Comparison of ENCODE assay signal across 14 cellular contexts in genomic region chr1:208190784-208191183, GRCh38. TPM values are rescaled to one million over a fixed set of nuclear protein-coding genes. Genes with fewer than 3 reads are reported as not detected.
DNase-seq lines count a peak whose midpoint lies in the region; ATAC-seq and TF ChIP-seq lines count a peak whose summit lies in the region.
"Had no signal": no experiment of that assay in that cellular context is flagged by ENCODE, and none has a peak within 500 bp of the region (broad histone marks: within the 10 kb centered on the region; RNA-seq: fewer than 3 reads in every experiment).

No MANE protein-coding gene starts in this region.

- H3K4me1 Mint-ChIP-seq in Caco-2 (ENCODE audit: low read depth, unreplicated experiment) = peaks cover 10% of the 10 kb centered on the region

- TF ChIP-seq CTCF in Caco-2 (IDR thresholded peaks at IDR 0.05; ENCODE audit: insufficient read depth in 1 of 2, low read depth in 1 of 2, low read length in 1 of 2, severe bottlenecking in 1 of 2, unreplicated experiment in 1 of 2) (peak; percentile 38 to 67), foreskin keratinocyte (conservative IDR thresholded peaks at IDR 0.05) (peak; percentile 23), gastroesophageal sphincter (IDR thresholded peaks at IDR 0.05) (no peak)

- intact Hi-C loops in Caco-2 (cut with micrococcal nuclease; ENCODE audit: unreplicated experiment) = loop anchor here (1.0 to 5.0 kb wide), 2 partner anchors 58 to 168 kb away; no protein-coding TSS in a partner anchor

- no peaks in the 10 kb centered on the region for H3K36me3 Mint-ChIP-seq in Caco-2 (ENCODE audit: insufficient read depth, unreplicated experiment)
- H3K36me3 Mint-ChIP-seq: CD8-positive, alpha-beta T cell had no signal

- no peak overlapping the region for H3K27ac Mint-ChIP-seq in Caco-2 (ENCODE audit: unreplicated experiment)
- H3K27ac Mint-ChIP-seq: CD8-positive, alpha-beta T cell had no signal

- TF ChIP-seq POLR2A in gastroesophageal sphincter (IDR thresholded peaks at IDR 0.05) = no peak

- no peak for TF ChIP-seq EP300 in gastroesophageal sphincter (IDR thresholded peaks at IDR 0.05)

- DNase-seq in Caco-2 = peak; percentile 49 to 55
- peak; percentile 73 for DNase-seq in H7
- DNase-seq in NCI-H69 (lab: John Stamatoyannopoulos, UW) = peak; percentile 65
- no peak for DNase-seq in foreskin keratinocyte
- no peak for DNase-seq in DMS53 treated with DMSO at 0.1 percent for 48 hours (lab: John Stamatoyannopoulos, UW; ENCODE audit: unreplicated experiment)
- no peak for DNase-seq in activated T-cell treated with anti-CD3 and anti-CD28 coated beads, Interleukin-2, amount 50 U/mL, for 48 hours
- DNase-seq: CD8-positive, alpha-beta T cell; EL; HCEC 1CT; NCI-H2227 treated with DMSO at 0.1 percent for 48 hours; Peyer's patch; SHP77; T-helper 2 cell had no signal

- no peaks in the 10 kb centered on the region for H3K9me3 ChIP-seq in Caco-2
- H3K9me3 ChIP-seq in gastroesophageal sphincter = no peaks in the 10 kb centered on the region
- H3K9me3 ChIP-seq: Peyer's patch had no signal

- no peaks in the 10 kb centered on the region for H3K27me3 ChIP-seq in Caco-2 (replicated peaks; ENCODE audit: control insufficient read depth, insufficient read depth, low read length)
- H3K27me3 ChIP-seq in H7 (ENCODE audit: control insufficient read depth, insufficient read depth, low read length) = no peaks in the 10 kb centered on the region; the same call in 1 of the 2 replicates
- H3K27me3 ChIP-seq in foreskin keratinocyte = no peaks in the 10 kb centered on the region
- H3K27me3 ChIP-seq in gastroesophageal sphincter = no peaks in the 10 kb centered on the region
- H3K27me3 ChIP-seq: Peyer's patch had no signal

- H3K4me1 ChIP-seq in Caco-2 (no peaks in the 10 kb centered on the region), foreskin keratinocyte (no peaks in the 10 kb centered on the region), gastroesophageal sphincter (peaks cover 0 to 47% (median 4%) of the 10 kb centered on the region in 3 donors)
- H3K4me1 ChIP-seq: Peyer's patch had no signal

- WGBS in gastroesophageal sphincter (ENCODE audit: low coverage in 1 of 2), 2 donors = 84 to 100% methylated on average over 1 to 4 of the region's 4 CpGs

- H3K27ac ChIP-seq in foreskin keratinocyte = no peak overlapping the region
- H3K27ac ChIP-seq in gastroesophageal sphincter = no peak overlapping the region
- H3K27ac ChIP-seq: Peyer's patch had no signal

- POLR2A ChIA-PET in Caco-2 (lab: Charles Lee) = no interaction called here

- BruUV-seq in Caco-2 (replicated peaks; lab: Mats Ljungman, UMichigan) = no TSS peak

- no peak overlapping the region for H3K4me3 Mint-ChIP-seq in Caco-2 (ENCODE audit: unreplicated experiment)
- H3K4me3 Mint-ChIP-seq: CD8-positive, alpha-beta T cell had no signal

- ATAC-seq in foreskin keratinocyte (no peak), gastroesophageal sphincter (no peak)
- ATAC-seq: CD8-positive, alpha-beta T cell had no signal

- H3K36me3 ChIP-seq in Caco-2 (ENCODE audit: control insufficient read depth, insufficient read depth, low read length) = no peaks in the 10 kb centered on the region
- H3K36me3 ChIP-seq in H7 (replicated peaks; ENCODE audit: control insufficient read depth, insufficient read depth, low read length) = no peaks in the 10 kb centered on the region
- peaks cover 0 to 12% of the 10 kb centered on the region in 2 donors for H3K36me3 ChIP-seq in gastroesophageal sphincter

- H3K9me3 Mint-ChIP-seq in Caco-2 (ENCODE audit: unreplicated experiment) = no peaks in the 10 kb centered on the region
- H3K9me3 Mint-ChIP-seq: CD8-positive, alpha-beta T cell had no signal

- CTCF ChIA-PET in Caco-2 (lab: Charles Lee) = interaction anchor here (0.6 to 2.2 kb wide), 22 partner anchors 9 to 169 kb away, joined by 3 to 27 read pairs (median 4); no protein-coding TSS in a partner anchor

- H3K27me3 Mint-ChIP-seq in Caco-2 (ENCODE audit: insufficient read depth, unreplicated experiment) = no peaks in the 10 kb centered on the region

- H3K4me3 ChIP-seq in Caco-2 (ENCODE audit: low read depth, low read length) (no peak overlapping the region), H7 (ENCODE audit: insufficient read depth, low read depth, low read length) (no peak overlapping the region), gastroesophageal sphincter (no peak overlapping the region)
- H3K4me3 ChIP-seq: Peyer's patch had no signal

RNA-seq across cellular contexts. Expression of gene PLXNA2, which starts 53.4 kb away (rescaled TPM):
- 3.2 and 5.7 TPM in 2 replicates for total RNA-seq in Caco-2 (2022)
- total RNA-seq in H7 (2014; rRNA removed; shearing (Covaris generic)) = 1.8 and 5.3 TPM in 2 replicates
- total RNA-seq in foreskin keratinocyte = 18.9 and 20.6 TPM in 2 replicates
- 6.7 and 8.2 TPM in 2 replicates for polyA plus RNA-seq in foreskin keratinocyte
- 10 to 100 TPM; 12.5 to 38.3 (median 32.0) TPM for total RNA-seq in gastroesophageal sphincter

Comparison
In these comparisons a context has a peak if more than half of its experiments do, and no peak if none do; other contexts are left out.
1. DNase-seq: peak in Caco-2 (2 of 2), H7 (single experiment) and NCI-H69 (single experiment); none in foreskin keratinocyte (0 of 2), DMS53 treated with DMSO at 0.1 percent for 48 hours (single experiment) and activated T-cell treated with anti-CD3 and anti-CD28 coated beads, Interleukin-2, amount 50 U/mL, for 48 hours (0 of 2).
2. CTCF ChIP-seq: peak in Caco-2 (2 of 2) and foreskin keratinocyte (single experiment); none in gastroesophageal sphincter (0 of 4).